In the genomic region with DNA sequence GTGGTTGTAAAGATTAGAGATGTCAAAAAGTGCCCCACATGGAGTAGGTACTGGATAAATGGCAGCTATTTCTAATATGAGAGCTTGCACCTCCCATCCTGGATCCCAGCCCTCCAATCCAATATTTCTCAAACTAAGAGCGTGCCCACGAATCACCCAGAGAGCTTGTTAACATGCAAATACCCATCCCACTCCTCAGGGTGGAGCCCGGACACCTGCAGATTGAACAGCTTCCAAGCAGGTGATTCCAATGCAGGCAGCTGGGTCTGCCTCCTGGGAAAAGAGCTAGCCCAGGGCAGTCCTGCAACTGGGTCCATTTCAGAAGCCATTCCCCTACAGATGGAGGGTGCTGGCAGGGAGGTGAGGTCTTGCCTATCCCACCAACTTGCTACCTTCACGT, we compare ENCODE assay signal across 1 cellular context.
TF ChIP-seq lines count a peak whose summit lies in the region.

No MANE protein-coding gene starts in this region.

TF ChIP-seq in H1, 55 proteins besides CTCF, POLR2A, EP300 and RAD21:
- TF ChIP-seq JUN (IDR thresholded peaks at IDR 0.05; ENCODE audit: low read depth, low read length): no peak
- TF ChIP-seq, protein P1, sequence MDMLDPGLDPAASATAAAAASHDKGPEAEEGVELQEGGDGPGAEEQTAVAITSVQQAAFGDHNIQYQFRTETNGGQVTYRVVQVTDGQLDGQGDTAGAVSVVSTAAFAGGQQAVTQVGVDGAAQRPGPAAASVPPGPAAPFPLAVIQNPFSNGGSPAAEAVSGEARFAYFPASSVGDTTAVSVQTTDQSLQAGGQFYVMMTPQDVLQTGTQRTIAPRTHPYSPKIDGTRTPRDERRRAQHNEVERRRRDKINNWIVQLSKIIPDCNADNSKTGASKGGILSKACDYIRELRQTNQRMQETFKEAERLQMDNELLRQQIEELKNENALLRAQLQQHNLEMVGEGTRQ (IDR thresholded peaks at IDR 0.05; ENCODE audit: low read length): no peak
